In the genomic region with DNA sequence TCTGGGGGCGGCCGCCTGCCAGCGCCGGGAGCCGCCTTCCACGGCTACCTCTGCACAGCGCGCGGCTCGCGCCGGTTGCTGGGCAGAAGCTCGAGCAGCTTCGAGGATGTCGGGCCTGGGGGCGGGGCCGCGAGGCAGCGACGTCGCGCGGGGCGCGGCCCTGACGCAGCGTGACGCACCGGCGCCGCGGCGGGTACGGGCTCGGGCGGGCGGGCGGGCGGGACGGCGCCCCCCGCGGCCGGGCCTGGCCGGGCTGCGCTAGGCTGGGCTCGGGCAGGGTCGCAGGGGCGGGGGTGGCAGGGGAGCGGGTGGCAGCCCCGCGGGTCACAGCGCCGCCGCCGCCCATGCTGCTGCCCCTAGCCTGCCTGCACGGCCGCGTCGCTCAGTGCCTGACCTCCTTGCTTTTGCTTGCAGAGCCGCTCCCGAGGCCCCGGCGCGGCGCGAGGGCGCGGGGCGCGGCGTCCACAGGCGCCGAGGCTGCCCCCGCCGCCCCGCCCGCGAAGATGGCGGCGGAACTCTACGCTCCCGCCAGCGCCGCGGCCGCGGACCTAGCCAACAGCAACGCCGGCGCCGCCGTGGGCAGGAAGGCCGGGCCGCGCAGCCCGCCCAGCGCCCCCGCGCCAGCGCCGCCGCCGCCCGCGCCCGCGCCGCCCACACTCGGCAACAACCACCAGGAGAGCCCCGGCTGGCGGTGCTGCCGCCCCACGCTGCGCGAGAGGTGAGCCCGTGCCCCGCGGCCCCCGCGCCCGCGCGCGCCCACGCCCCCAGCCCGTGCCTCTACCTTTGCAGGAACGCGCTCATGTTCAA, we compare ENCODE assay signal across 8 cellular contexts. TPM values are rescaled to one million over a fixed set of nuclear protein-coding genes. Genes with fewer than 3 reads are reported as not detected.
A peak's percentile ranks its signal among the peaks of the same experiment; 100 is the strongest.
DNase-seq lines count a peak whose midpoint lies in the region; ATAC-seq and TF ChIP-seq lines count a peak whose summit lies in the region.

A gene (plus strand): TSS at position 166 of the 807 bp plus-strand sequence. CDS start 179 bp downstream, at position 345.

- TF ChIP-seq CTCF in WTC11 (IDR thresholded peaks at IDR 0.05) (no peak), cardiac fibroblast (IDR thresholded peaks at IDR 0.05; ENCODE audit: low read depth, low read length) (no peak)

- H3K27ac Mint-ChIP-seq in WTC11 (peak within 1 kb of the TSS; percentile 72; the same call in 1 of the 2 replicates), immature natural killer cell (peak within 1 kb of the TSS; percentile 80 to 91 (median 84))

- POLR2A ChIA-PET in WTC11 (lab: Charles Lee), result interaction anchor here (1.7 kb wide), 1 partner anchor 52 kb away, joined by 10 read pairs; a partner anchor contains a TSS

- H3K36me3 Mint-ChIP-seq in WTC11, result peaks cover 6% of the 10 kb centered on the region; the same call in 1 of the 2 replicates
- peaks cover 0 to 4% (median 0%) of the 10 kb centered on the region in 3 donors for H3K36me3 Mint-ChIP-seq in immature natural killer cell

- CTCF ChIA-PET in WTC11 (lab: Charles Lee), result interaction anchor here (0.6 to 3.6 kb wide), 26 partner anchors 12 to 280 kb away, joined by 3 to 11 read pairs (median 4); a partner anchor contains a TSS

- H3K9me3 Mint-ChIP-seq in WTC11 (no peaks in the 10 kb centered on the region), immature natural killer cell (no peaks in the 10 kb centered on the region)

- peaks cover 5% of the 10 kb centered on the region for H3K4me1 Mint-ChIP-seq in WTC11
- H3K4me1 Mint-ChIP-seq in immature natural killer cell, result peaks cover 21 to 22% of the 10 kb centered on the region in 2 donors

- ATAC-seq in HG02885 (IDR thresholded peaks at IDR 0.05; ENCODE audit: poor library complexity, unreplicated experiment) (peak; percentile 89), WTC11 (peak; percentile 80)

- H3K4me3 Mint-ChIP-seq in WTC11, result peak within 1 kb of the TSS; percentile 75
- peak within 1 kb of the TSS; percentile 79 to 83 (median 81) for H3K4me3 Mint-ChIP-seq in immature natural killer cell

- no peaks in the 10 kb centered on the region; the same call in 1 of the 2 replicates for H3K27me3 Mint-ChIP-seq in WTC11 (ENCODE audit: low read depth)
- H3K27me3 Mint-ChIP-seq in immature natural killer cell (ENCODE audit: low read depth in 3 of 3), result peaks cover 2 to 4% (median 4%) of the 10 kb centered on the region in 3 donors

- DNase-seq in NCI-H1694 treated with DMSO at 0.1 percent for 48 hours (lab: John Stamatoyannopoulos, UW) (peak; percentile 16), NCI-H1694 (lab: John Stamatoyannopoulos, UW) (no peak), NCI-H2081 treated with DMSO at 0.1 percent for 48 hours (lab: John Stamatoyannopoulos, UW) (peak; percentile 38), WTC11 (ENCODE audit: low spot score) (peak; percentile 73), cardiac fibroblast (ENCODE audit: low read depth in 2 of 2) (peak; percentile 77 to 89), immature natural killer cell (peak; percentile 86 to 90 (median 90))
- DNase-seq in stimulated activated CD4-positive, alpha-beta T cell treated with anti-CD3 and anti-CD28 coated beads, Interleukin-12 subunit alpha, Interleukin-12 subunit beta, amount 100 ng/mL, for 4 hours, result peak; percentile 84

- H3K4me3 ChIP-seq in cardiac fibroblast (replicated peaks in 1 of 2; ENCODE audit: low read depth in 2 of 2, low read length in 2 of 2), result peak within 1 kb of the TSS; percentile 52 to 62

TF ChIP-seq in WTC11, 78 proteins besides CTCF, POLR2A, EP300 and RAD21:
- TF ChIP-seq JAZF1 (CRISPR knock-in tag; IDR thresholded peaks at IDR 0.05) (no peak), SP1 (CRISPR knock-in tag; conservative IDR thresholded peaks at IDR 0.05) (peak; percentile 43), TEAD1 (CRISPR knock-in tag; IDR thresholded peaks at IDR 0.05) (0 out of 2 replicates have a peak, but pooled peaks have one; percentile 45)
- TF ChIP-seq, protein P1, sequence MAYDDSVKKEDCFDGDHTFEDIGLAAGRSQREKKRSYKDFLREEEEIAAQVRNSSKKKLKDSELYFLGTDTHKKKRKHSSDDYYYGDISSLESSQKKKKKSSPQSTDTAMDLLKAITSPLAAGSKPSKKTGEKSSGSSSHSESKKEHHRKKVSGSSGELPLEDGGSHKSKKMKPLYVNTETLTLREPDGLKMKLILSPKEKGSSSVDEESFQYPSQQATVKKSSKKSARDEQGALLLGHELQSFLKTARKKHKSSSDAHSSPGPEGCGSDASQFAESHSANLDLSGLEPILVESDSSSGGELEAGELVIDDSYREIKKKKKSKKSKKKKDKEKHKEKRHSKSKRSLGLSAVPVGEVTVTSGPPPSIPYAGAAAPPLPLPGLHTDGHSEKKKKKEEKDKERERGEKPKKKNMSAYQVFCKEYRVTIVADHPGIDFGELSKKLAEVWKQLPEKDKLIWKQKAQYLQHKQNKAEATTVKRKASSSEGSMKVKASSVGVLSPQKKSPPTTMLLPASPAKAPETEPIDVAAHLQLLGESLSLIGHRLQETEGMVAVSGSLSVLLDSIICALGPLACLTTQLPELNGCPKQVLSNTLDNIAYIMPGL (CRISPR knock-in tag; IDR thresholded peaks at IDR 0.05), result peak; percentile 59; the same call in 1 of the 2 replicates

RNA-seq across cellular contexts. Expression of the gene that starts here (rescaled TPM):
- 7.8 to 10.0 TPM (median 8.3 TPM) in 3 replicates for total RNA-seq in WTC11 (2021)
- 10 to 100 TPM in 2 of 3 donors, 1 to 10 TPM in 1; 3.7 to 13.3 (median 13.1) TPM for polyA plus RNA-seq in immature natural killer cell
